ENCODE assay signal across 8 cellular contexts in the genomic region with DNA sequence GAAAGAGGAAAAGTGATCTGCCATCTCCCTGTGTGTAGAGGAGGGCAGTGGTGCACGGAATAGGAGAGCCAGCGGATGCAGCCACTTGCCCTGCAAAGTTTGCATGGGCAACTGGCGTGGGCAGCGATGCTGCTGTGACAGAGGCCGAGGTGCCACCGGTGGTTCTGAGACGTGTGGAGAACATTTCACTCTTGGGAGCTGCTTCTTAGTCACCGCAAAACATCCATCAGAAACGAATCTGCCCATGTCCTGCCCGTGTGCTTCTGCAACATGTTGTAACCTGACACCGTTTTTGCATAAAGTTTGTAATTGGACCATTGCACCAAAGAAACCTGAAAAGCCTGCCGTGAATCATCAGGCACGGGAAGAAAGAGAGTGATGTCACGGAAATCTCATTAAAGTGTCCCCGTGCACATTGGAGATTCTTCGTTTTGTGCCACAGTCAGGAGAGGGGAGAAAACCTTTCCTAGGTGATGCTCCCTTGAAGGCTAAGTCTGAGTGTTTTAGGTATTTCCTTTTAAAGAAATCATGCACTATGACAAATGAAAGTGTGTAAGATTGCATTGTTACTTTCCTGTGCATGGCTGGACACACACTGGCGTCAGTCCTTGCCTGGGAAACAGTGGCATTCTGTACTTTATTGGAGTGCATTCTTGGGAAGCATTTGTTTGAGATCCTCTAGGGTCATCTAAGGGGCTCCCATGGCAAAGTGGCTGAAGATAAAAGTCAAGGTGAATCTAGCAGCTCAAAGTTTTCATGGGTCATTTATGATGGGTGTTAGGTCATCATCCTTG.
DNase-seq lines count a peak whose midpoint lies in the region; ATAC-seq and TF ChIP-seq lines count a peak whose summit lies in the region.

No MANE protein-coding gene starts in this region.

- H3K9me3 Mint-ChIP-seq in chondrocyte (ENCODE audit: low read depth) = no peaks in the 10 kb centered on the region

- no peak for TF ChIP-seq CTCF in chondrocyte (IDR thresholded peaks at IDR 0.05)

- peak; percentile 99 for DNase-seq in Caki2 (ENCODE audit: low read depth)
- peak; percentile 1 for DNase-seq in NCI-H524 treated with DMSO at 0.1 percent for 48 hours (lab: John Stamatoyannopoulos, UW)
- no peak for DNase-seq in chondrocyte (ENCODE audit: low spot score)
- DNase-seq in medulla oblongata (ENCODE audit: extremely low spot score) = peak; percentile 34
- no peak for DNase-seq in mesenteric fat pad (ENCODE audit: low spot score)
- no peak for DNase-seq in inferior parietal cortex (ENCODE audit: extremely low spot score)
- no peak for DNase-seq in activated CD4-positive, alpha-beta T cell treated with anti-CD3 and anti-CD28 coated beads, Interleukin-2, amount 50 U/mL, for 4 hours

- in situ Hi-C loops in Caki2 (cut with HindIII; ENCODE audit: low pct_unique_long_range_greater_than_20kb, low sequenced_read_pairs) = no loop called here

- ATAC-seq in HG02588 (IDR thresholded peaks at IDR 0.05; ENCODE audit: unreplicated experiment) = peak; percentile 38

- H3K4me1 Mint-ChIP-seq in chondrocyte (ENCODE audit: low read depth) = peaks cover 35% of the 10 kb centered on the region

- peaks cover 1% of the 10 kb centered on the region for H3K27me3 Mint-ChIP-seq in chondrocyte (ENCODE audit: low read depth)

- H3K27ac Mint-ChIP-seq in chondrocyte (ENCODE audit: unreplicated experiment) = peak overlapping the region; percentile 78

- no peaks in the 10 kb centered on the region for H3K36me3 Mint-ChIP-seq in chondrocyte (ENCODE audit: low read depth)

- peak overlapping the region; percentile 50 for H3K4me3 Mint-ChIP-seq in chondrocyte (ENCODE audit: unreplicated experiment)

Comparison
In these comparisons a context has a peak if more than half of its experiments do, and no peak if none do; other contexts are left out.
1. DNase-seq: peak in Caki2 (single experiment), NCI-H524 treated with DMSO at 0.1 percent for 48 hours (single experiment) and medulla oblongata (single experiment); none in chondrocyte (single experiment), mesenteric fat pad (single experiment), inferior parietal cortex (single experiment) and activated CD4-positive, alpha-beta T cell treated with anti-CD3 and anti-CD28 coated beads, Interleukin-2, amount 50 U/mL, for 4 hours (0 of 2).